In genomic region chr6:20212392-20213111, GRCh38 we compare ENCODE assay signal across 8 cellular contexts. TPM values are rescaled to one million over a fixed set of nuclear protein-coding genes. Genes with fewer than 3 reads are reported as not detected.
DNase-seq lines count a peak whose midpoint lies in the region; ATAC-seq and TF ChIP-seq lines count a peak whose summit lies in the region.

Gene MBOAT1 (minus strand): TSS chr6:20212469. CDS start chr6:20212234, 235 bp downstream.

- DNase-seq in AG08395 (ENCODE audit: low spot score) (peak; percentile 93), NCI-H2196 treated with DMSO at 0.1 percent for 48 hours (lab: John Stamatoyannopoulos, UW; ENCODE audit: unreplicated experiment) (peak; percentile 81), WTC11 (ENCODE audit: low spot score) (peak; percentile 81), cerebellum (ENCODE audit: low spot score) (peak; percentile 12)
- DNase-seq in stimulated activated CD4-positive, alpha-beta T cell treated with anti-CD3 and anti-CD28 coated beads, Interleukin-1b, Interleukin-23, amount 100 ng/mL, for 24 hours (ENCODE audit: low read depth in 4 of 4, low spot score in 1 of 4) = peak in 3 of 4 experiments; percentile 23 to 63 (median 54)

- H3K27ac ChIP-seq in layer of hippocampus (ENCODE audit: low read depth, low read length) = peak within 1 kb of the TSS; percentile 55

- no peak for TF ChIP-seq CTCF in WTC11 (IDR thresholded peaks at IDR 0.05)

- H3K4me1 Mint-ChIP-seq in WTC11 = peaks cover 29% of the 10 kb centered on the region

- no peaks in the 10 kb centered on the region for H3K36me3 Mint-ChIP-seq in WTC11

- H3K4me3 Mint-ChIP-seq in WTC11 = peak within 1 kb of the TSS; percentile 91

- H3K27me3 Mint-ChIP-seq in WTC11 (ENCODE audit: low read depth) = no peaks in the 10 kb centered on the region; the same call in 1 of the 2 replicates

- ATAC-seq in GM18870 (IDR thresholded peaks at IDR 0.05; ENCODE audit: unreplicated experiment) = peak; percentile 63
- ATAC-seq in HG03103 (IDR thresholded peaks at IDR 0.05; ENCODE audit: low read depth, unreplicated experiment) = peak; percentile 74
- ATAC-seq in WTC11 = peak; percentile 90

- H3K27ac Mint-ChIP-seq in WTC11 = peak within 1 kb of the TSS; percentile 93

- no peaks in the 10 kb centered on the region for H3K9me3 Mint-ChIP-seq in WTC11

- CTCF ChIA-PET in WTC11 (lab: Charles Lee) = interaction anchor here (0.6 to 3.6 kb wide), 5 partner anchors 11 to 162 kb away, joined by 3 to 18 read pairs (median 4); no protein-coding TSS in a partner anchor

- POLR2A ChIA-PET in WTC11 (lab: Charles Lee) = interaction anchor here (0.5 to 1.9 kb wide), 4 partner anchors 9 to 320 kb away, joined by 3 to 6 read pairs (median 6); no protein-coding TSS in a partner anchor

- H3K27me3 ChIP-seq in layer of hippocampus (ENCODE audit: control insufficient read depth, insufficient read depth, low read length) = no peaks in the 10 kb centered on the region

TF ChIP-seq in WTC11, 78 proteins besides CTCF, POLR2A, EP300 and RAD21:
- TF ChIP-seq SP1 (CRISPR knock-in tag; conservative IDR thresholded peaks at IDR 0.05) (peak; percentile 26; the same call in 1 of the 2 replicates), GTF2I (CRISPR knock-in tag; conservative IDR thresholded peaks at IDR 0.05) (no peak), HMGA2 (CRISPR knock-in tag; IDR thresholded peaks at IDR 0.05) (no peak), RORB (CRISPR knock-in tag; IDR thresholded peaks at IDR 0.05) (no peak), FOXK1 (CRISPR knock-in tag; IDR thresholded peaks at IDR 0.05) (0 out of 2 replicates have a peak, but pooled peaks have one; percentile 40), ETV6 (CRISPR knock-in tag; IDR thresholded peaks at IDR 0.05) (0 out of 2 replicates have a peak, but pooled peaks have one; percentile 40), HMGXB4 (CRISPR knock-in tag; IDR thresholded peaks at IDR 0.05) (peak; percentile 90; the same call in 1 of the 2 replicates)
- TF ChIP-seq, protein P1, sequence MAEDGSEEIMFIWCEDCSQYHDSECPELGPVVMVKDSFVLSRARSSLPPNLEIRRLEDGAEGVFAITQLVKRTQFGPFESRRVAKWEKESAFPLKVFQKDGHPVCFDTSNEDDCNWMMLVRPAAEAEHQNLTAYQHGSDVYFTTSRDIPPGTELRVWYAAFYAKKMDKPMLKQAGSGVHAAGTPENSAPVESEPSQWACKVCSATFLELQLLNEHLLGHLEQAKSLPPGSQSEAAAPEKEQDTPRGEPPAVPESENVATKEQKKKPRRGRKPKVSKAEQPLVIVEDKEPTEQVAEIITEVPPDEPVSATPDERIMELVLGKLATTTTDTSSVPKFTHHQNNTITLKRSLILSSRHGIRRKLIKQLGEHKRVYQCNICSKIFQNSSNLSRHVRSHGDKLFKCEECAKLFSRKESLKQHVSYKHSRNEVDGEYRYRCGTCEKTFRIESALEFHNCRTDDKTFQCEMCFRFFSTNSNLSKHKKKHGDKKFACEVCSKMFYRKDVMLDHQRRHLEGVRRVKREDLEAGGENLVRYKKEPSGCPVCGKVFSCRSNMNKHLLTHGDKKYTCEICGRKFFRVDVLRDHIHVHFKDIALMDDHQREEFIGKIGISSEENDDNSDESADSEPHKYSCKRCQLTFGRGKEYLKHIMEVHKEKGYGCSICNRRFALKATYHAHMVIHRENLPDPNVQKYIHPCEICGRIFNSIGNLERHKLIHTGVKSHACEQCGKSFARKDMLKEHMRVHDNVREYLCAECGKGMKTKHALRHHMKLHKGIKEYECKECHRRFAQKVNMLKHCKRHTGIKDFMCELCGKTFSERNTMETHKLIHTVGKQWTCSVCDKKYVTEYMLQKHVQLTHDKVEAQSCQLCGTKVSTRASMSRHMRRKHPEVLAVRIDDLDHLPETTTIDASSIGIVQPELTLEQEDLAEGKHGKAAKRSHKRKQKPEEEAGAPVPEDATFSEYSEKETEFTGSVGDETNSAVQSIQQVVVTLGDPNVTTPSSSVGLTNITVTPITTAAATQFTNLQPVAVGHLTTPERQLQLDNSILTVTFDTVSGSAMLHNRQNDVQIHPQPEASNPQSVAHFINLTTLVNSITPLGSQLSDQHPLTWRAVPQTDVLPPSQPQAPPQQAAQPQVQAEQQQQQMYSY (CRISPR knock-in tag; IDR thresholded peaks at IDR 0.05) = 0 out of 2 replicates have a peak, but pooled peaks have one; percentile 6
- TF ChIP-seq, protein P2, sequence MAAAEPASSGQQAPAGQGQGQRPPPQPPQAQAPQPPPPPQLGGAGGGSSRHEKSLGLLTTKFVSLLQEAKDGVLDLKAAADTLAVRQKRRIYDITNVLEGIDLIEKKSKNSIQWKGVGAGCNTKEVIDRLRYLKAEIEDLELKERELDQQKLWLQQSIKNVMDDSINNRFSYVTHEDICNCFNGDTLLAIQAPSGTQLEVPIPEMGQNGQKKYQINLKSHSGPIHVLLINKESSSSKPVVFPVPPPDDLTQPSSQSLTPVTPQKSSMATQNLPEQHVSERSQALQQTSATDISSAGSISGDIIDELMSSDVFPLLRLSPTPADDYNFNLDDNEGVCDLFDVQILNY (CRISPR knock-in tag; IDR thresholded peaks at IDR 0.05) = peak; percentile 89; the same call in 1 of the 2 replicates
- TF ChIP-seq, protein P3, sequence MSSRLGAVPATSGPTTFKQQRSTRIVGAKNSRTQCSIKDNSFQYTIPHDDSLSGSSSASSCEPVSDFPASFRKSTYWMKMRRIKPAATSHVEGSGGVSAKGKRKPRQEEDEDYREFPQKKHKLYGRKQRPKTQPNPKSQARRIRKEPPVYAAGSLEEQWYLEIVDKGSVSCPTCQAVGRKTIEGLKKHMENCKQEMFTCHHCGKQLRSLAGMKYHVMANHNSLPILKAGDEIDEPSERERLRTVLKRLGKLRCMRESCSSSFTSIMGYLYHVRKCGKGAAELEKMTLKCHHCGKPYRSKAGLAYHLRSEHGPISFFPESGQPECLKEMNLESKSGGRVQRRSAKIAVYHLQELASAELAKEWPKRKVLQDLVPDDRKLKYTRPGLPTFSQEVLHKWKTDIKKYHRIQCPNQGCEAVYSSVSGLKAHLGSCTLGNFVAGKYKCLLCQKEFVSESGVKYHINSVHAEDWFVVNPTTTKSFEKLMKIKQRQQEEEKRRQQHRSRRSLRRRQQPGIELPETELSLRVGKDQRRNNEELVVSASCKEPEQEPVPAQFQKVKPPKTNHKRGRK (CRISPR knock-in tag; IDR thresholded peaks at IDR 0.05; ENCODE audit: borderline replicate concordance) = no peak

RNA-seq across cellular contexts. Expression of gene MBOAT1, which starts in this region (rescaled TPM):
- total RNA-seq in WTC11 (2021) (16.3 to 22.9 TPM (median 16.5 TPM) in 3 replicates), cerebellum (7.7 TPM)

Comparison
In these comparisons a context has a peak if more than half of its experiments do, and no peak if none do; other contexts are left out.
1. Peak in every context shown above with its lines: DNase-seq, ATAC-seq and H3K27ac ChIP-seq.
2. DNase-seq: peak in every context shown above with its lines; median percentile 93 in AG08395; 81 in NCI-H2196 treated with DMSO at 0.1 percent for 48 hours; 81 in WTC11; 54 in stimulated activated CD4-positive, alpha-beta T cell treated with anti-CD3 and anti-CD28 coated beads, Interleukin-1b, Interleukin-23, amount 100 ng/mL, for 24 hours; 12 in cerebellum.